Comparison of ENCODE assay signal across 8 cellular contexts in the genomic region with DNA sequence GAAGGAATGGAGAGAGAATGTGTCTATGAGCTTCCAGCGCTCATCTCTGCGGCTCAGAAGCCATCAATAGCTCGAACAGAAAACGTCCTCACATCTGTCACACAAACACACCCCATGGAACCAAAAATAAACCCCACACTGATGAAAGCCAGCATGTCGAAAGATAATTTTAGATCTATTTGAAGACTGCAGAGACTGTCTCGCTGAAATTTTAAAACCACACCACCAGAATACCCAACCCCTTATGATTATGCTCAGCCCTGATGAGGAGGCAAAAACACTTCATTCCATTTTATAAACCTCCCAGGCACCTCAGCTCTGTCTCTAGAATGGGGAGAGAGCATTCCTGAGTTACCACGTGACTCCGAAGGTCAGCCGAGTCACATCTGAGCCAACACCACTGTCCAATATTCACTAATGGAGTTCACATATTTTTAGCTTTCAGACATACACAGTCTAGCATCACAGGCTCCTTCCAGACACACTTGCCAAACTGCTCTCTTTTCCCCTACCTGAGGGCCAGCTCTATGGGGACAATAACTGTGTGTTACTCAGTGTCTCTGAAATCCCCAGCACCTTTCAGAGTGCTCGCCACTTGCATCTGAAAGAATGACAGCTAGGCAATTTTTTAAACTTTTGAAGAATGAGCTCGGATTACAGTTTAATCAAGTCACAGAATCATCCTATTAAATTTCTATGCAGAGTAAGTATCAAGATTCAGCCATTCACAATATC.
DNase-seq lines count a peak whose midpoint lies in the region; ATAC-seq, FAIRE-seq and TF ChIP-seq lines count a peak whose summit lies in the region.

No MANE protein-coding gene starts in this region.

- peak overlapping the region; percentile 86 for H3K27ac ChIP-seq in DND-41 (ENCODE audit: low read length)
- peak overlapping the region; percentile 99 for H3K27ac ChIP-seq in SU-DHL-6 (ENCODE audit: low read depth, low read length)
- H3K27ac ChIP-seq in psoas muscle: peak overlapping the region; percentile 58

- H3K9me3 ChIP-seq in DND-41 (ENCODE audit: insufficient read depth, low read length, severe bottlenecking): no peaks in the 10 kb centered on the region
- no peaks in the 10 kb centered on the region for H3K9me3 ChIP-seq in SU-DHL-6 (ENCODE audit: insufficient read depth, low read length)
- no peaks in the 10 kb centered on the region for H3K9me3 ChIP-seq in psoas muscle

- H3K9me2 ChIP-seq in SU-DHL-6 (replicated peaks; ENCODE audit: insufficient read depth, low read length): no peaks in the 10 kb centered on the region

- H3K4me3 ChIP-seq in DND-41 (ENCODE audit: low read depth in 1 of 2, low read length in 2 of 2): no peak overlapping the region
- peak overlapping the region; percentile 34 for H3K4me3 ChIP-seq in SU-DHL-6 (ENCODE audit: insufficient read depth, low read length, poor library complexity, severe bottlenecking)
- H3K4me3 ChIP-seq in psoas muscle: peak overlapping the region; percentile 9

- H2AFZ ChIP-seq in DND-41 (ENCODE audit: low read depth, low read length) (no peak overlapping the region), SU-DHL-6 (ENCODE audit: low read depth, low read length, severe bottlenecking) (no peak overlapping the region)

- peaks cover 94% of the 10 kb centered on the region for H3K4me1 ChIP-seq in DND-41 (ENCODE audit: insufficient read depth, low read length)
- peaks cover 33% of the 10 kb centered on the region for H3K4me1 ChIP-seq in psoas muscle

- no peak for TF ChIP-seq POLR2A in GM12891 (IDR thresholded peaks at IDR 0.05; ENCODE audit: low read depth, low read length)

- H3K4me2 ChIP-seq in DND-41 (ENCODE audit: insufficient read depth, low read length): peak overlapping the region; percentile 32
- H3K4me2 ChIP-seq in SU-DHL-6 (ENCODE audit: low read depth, low read length, poor library complexity, severe bottlenecking): peak overlapping the region; percentile 98

- no peak for TF ChIP-seq CTCF in DND-41 (IDR thresholded peaks at IDR 0.05; ENCODE audit: borderline replicate concordance, extremely low read depth, low read length, poor library complexity, severe bottlenecking)
- no peak for TF ChIP-seq CTCF in SU-DHL-6 (IDR thresholded peaks at IDR 0.05; ENCODE audit: insufficient read depth, low read length, poor library complexity, severe bottlenecking)
- no peak for TF ChIP-seq CTCF in psoas muscle (IDR thresholded peaks at IDR 0.05)

- H3K36me3 ChIP-seq in DND-41 (ENCODE audit: insufficient read depth, low read length): peaks cover 7% of the 10 kb centered on the region
- H3K36me3 ChIP-seq in SU-DHL-6 (ENCODE audit: low read length): peaks cover 3% of the 10 kb centered on the region; the same call in 1 of the 2 replicates
- H3K36me3 ChIP-seq in psoas muscle (ENCODE audit: insufficient read depth in 1 of 2, low read depth in 1 of 2): no peaks in the 10 kb centered on the region

- FAIRE-seq in GM12891 (lab: Jason Lieb, UNC): no peak
- no peak for FAIRE-seq in frontal cortex (lab: Jason Lieb, UNC)

- H4K20me1 ChIP-seq in DND-41 (ENCODE audit: insufficient read depth, low read length) (no peaks in the 10 kb centered on the region), SU-DHL-6 (ENCODE audit: low read depth, low read length) (no peaks in the 10 kb centered on the region)

- peak; percentile 31; the same call in 2 of the 3 replicates for ATAC-seq in DND-41 (ENCODE audit: insufficient read depth, low read depth)
- ATAC-seq in Right ventricle myocardium superior (ENCODE audit: poor library complexity): peak; percentile 85
- ATAC-seq in psoas muscle: peak; percentile 79 to 89 (median 86)
- ATAC-seq in GM21717 (IDR thresholded peaks at IDR 0.05; ENCODE audit: unreplicated experiment): no peak
- ATAC-seq in GM21360 (IDR thresholded peaks at IDR 0.05; ENCODE audit: unreplicated experiment): no peak

- intact Hi-C loops in Right ventricle myocardium superior (cut with DNase I) (no loop called here), psoas muscle (cut with DNase I) (loop anchor here (10.0 kb wide), 2 partner anchors 48 to 62 kb away; partner anchors contain the start of gene SERINC5 (in 2 of the 2))

- peaks cover 82% of the 10 kb centered on the region for H3F3A ChIP-seq in SU-DHL-6 (ENCODE audit: insufficient read depth)

- DNase-seq in DND-41 (no peak), Right ventricle myocardium superior (no peak), psoas muscle (peak in 1 of 2 donors; percentile 31), GM12891 (ENCODE audit: insufficient read length, low spot score) (no peak), frontal cortex (ENCODE audit: low spot score in 2 of 2) (no peak)

- peaks cover 89% of the 10 kb centered on the region for H3K79me2 ChIP-seq in DND-41 (ENCODE audit: insufficient read depth, low read length)
- peaks cover 87% of the 10 kb centered on the region for H3K79me2 ChIP-seq in SU-DHL-6 (ENCODE audit: insufficient read depth, low read length)

- WGBS in psoas muscle, 3 donors: 12 to 19% (median 15%) methylated on average over 11 of the region's 11 CpGs

- H3K27me3 ChIP-seq in DND-41 (ENCODE audit: insufficient read depth, low read length, poor library complexity) (no peaks in the 10 kb centered on the region), SU-DHL-6 (ENCODE audit: low read length) (no peaks in the 10 kb centered on the region), psoas muscle (ENCODE audit: insufficient read depth in 3 of 3, low read length in 2 of 3) (no peaks in the 10 kb centered on the region)

- H3K9ac ChIP-seq in DND-41 (ENCODE audit: low read depth, low read length): peak overlapping the region; percentile 37; the same call in 1 of the 2 replicates
- H3K9ac ChIP-seq in SU-DHL-6 (ENCODE audit: low read length): peak overlapping the region; percentile 68

TF ChIP-seq in GM12891, 5 proteins besides CTCF, POLR2A, EP300 and RAD21:
- TF ChIP-seq TAF1 (IDR thresholded peaks at IDR 0.05; ENCODE audit: low read depth, low read length) (no peak), POU2F2 (IDR thresholded peaks at IDR 0.05; ENCODE audit: low read depth, low read length) (no peak), POLR2AphosphoS5 (IDR thresholded peaks at IDR 0.05; ENCODE audit: low read depth, low read length) (no peak), PAX5 (IDR thresholded peaks at IDR 0.05; ENCODE audit: insufficient read depth, low read length, severe bottlenecking) (no peak), SPI1 (IDR thresholded peaks at IDR 0.05; ENCODE audit: low read depth, low read length) (no peak)

Comparison
In these comparisons a context has a peak if more than half of its experiments do, and no peak if none do; other contexts are left out.
1. ATAC-seq: peak in DND-41 (single experiment), Right ventricle myocardium superior (single experiment) and psoas muscle (4 of 4); none in GM21717 (single experiment) and GM21360 (single experiment).
2. H3K4me3 ChIP-seq: peak in SU-DHL-6 (single experiment) and psoas muscle (single experiment); none in DND-41 (0 of 2).
3. Peak in every context shown above with its lines, with median percentiles within 50 percentile points of each other: H3K27ac ChIP-seq.